ENCODE assay signal across 1 cellular context in genomic region chr15:100694381-100695012, GRCh38.
TF ChIP-seq lines count a peak whose summit lies in the region.

No MANE protein-coding gene starts in this region.

TF ChIP-seq in IMR-90, 13 proteins besides CTCF, POLR2A, EP300 and RAD21 (continued from another document):
- TF ChIP-seq CEBPB (IDR thresholded peaks at IDR 0.05; ENCODE audit: low read depth, low read length) (no peak), BHLHE40 (IDR thresholded peaks at IDR 0.05; ENCODE audit: low read depth, low read length) (no peak), USF2 (IDR thresholded peaks at IDR 0.05; ENCODE audit: low read depth, low read length) (no peak), NFE2L2 (IDR thresholded peaks at IDR 0.05; ENCODE audit: low read depth, low read length) (no peak), FOS (IDR thresholded peaks at IDR 0.05; ENCODE audit: low read depth, low read length) (no peak), MAZ (IDR thresholded peaks at IDR 0.05; ENCODE audit: borderline replicate concordance, low read depth, low read length) (no peak)
